In the genomic region with DNA sequence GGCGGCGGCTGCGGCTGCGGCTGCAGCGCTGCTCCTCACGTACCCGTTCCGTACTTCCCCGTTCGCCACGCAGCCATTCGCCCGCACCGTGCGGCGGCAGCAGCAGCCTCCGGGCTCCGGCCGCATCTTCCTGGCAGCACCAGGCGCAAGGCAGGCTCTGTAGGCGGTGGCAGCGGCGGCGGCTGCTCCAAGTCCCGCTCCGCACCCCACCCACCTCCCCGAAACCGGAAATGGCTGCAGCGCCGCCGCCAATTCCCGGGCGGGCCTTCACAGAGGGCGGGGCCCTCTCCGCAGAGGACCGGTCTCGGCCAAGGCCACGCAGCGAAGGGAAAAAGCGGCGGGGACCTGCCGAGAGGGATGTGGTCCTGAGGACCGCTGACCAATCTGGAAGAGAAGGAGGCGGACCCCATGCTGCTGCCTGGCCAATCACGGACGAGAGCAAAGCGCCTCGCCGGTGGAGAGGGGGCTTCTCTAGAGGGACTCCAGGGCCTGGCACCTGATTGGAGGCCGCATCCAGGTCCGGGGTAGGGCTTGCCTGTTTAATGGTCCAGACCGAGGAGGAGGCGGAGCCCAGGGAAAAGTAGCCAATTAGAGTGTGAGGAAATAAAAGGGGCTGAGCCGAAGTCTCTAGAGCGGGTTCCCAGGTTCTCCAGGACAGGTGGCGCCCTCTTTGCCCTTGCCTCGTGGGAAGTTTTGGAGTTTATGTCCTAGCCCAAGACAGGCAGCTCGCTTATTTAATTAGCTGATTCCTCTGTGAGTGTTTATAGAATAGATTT, we compare ENCODE assay signal across 8 cellular contexts. TPM values are rescaled to one million over a fixed set of nuclear protein-coding genes. Genes with fewer than 3 reads are reported as not detected.
DNase-seq lines count a peak whose midpoint lies in the region; ATAC-seq lines count a peak whose summit lies in the region.

A gene with protein sequence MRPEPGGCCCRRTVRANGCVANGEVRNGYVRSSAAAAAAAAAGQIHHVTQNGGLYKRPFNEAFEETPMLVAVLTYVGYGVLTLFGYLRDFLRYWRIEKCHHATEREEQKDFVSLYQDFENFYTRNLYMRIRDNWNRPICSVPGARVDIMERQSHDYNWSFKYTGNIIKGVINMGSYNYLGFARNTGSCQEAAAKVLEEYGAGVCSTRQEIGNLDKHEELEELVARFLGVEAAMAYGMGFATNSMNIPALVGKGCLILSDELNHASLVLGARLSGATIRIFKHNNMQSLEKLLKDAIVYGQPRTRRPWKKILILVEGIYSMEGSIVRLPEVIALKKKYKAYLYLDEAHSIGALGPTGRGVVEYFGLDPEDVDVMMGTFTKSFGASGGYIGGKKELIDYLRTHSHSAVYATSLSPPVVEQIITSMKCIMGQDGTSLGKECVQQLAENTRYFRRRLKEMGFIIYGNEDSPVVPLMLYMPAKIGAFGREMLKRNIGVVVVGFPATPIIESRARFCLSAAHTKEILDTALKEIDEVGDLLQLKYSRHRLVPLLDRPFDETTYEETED (minus strand): TSS at position 184 of the 776 bp plus-strand sequence. CDS start 58 bp downstream, at position 126.

- ATAC-seq in GM21360 (IDR thresholded peaks at IDR 0.05; ENCODE audit: unreplicated experiment) = peak; percentile 95

- H3K36me3 ChIP-seq in effector memory CD4-positive, alpha-beta T cell (ENCODE audit: control insufficient read depth, insufficient read depth, low read length) = no peaks in the 10 kb centered on the region

- POLR2A ChIA-PET in activated CD8-positive, alpha-beta memory T cell treated with anti-CD3 and anti-CD28 coated beads for 36 hours (lab: Charles Lee) = interaction anchor here (0.6 kb wide), 1 partner anchor 588 kb away, joined by 3 read pairs; no protein-coding TSS in a partner anchor

- H3K4me1 ChIP-seq in effector memory CD4-positive, alpha-beta T cell (ENCODE audit: control insufficient read depth, insufficient read depth, low read length, poor library complexity, severe bottlenecking) = peaks cover 15% of the 10 kb centered on the region

- H3K4me3 ChIP-seq in effector memory CD4-positive, alpha-beta T cell (ENCODE audit: insufficient read depth, low read depth, low read length, poor library complexity, severe bottlenecking) = peak within 1 kb of the TSS; percentile 75

- H3K9me3 ChIP-seq in effector memory CD4-positive, alpha-beta T cell (ENCODE audit: control insufficient read depth, low read length) = no peaks in the 10 kb centered on the region

- no peaks in the 10 kb centered on the region for H3K27me3 ChIP-seq in effector memory CD4-positive, alpha-beta T cell (replicated peaks; ENCODE audit: control insufficient read depth, insufficient read depth, low read length, poor library complexity, severe bottlenecking)

- H3K27ac ChIP-seq in effector memory CD4-positive, alpha-beta T cell (ENCODE audit: insufficient read depth, low read length, poor library complexity, severe bottlenecking) = peak within 1 kb of the TSS; percentile 53

- CTCF ChIA-PET in activated CD8-positive, alpha-beta memory T cell treated with anti-CD3 and anti-CD28 coated beads for 36 hours (lab: Charles Lee) = no interaction called here

- DNase-seq in COR-L47 (lab: John Stamatoyannopoulos, UW) (peak; percentile 99), HT1080 (ENCODE audit: low read depth) (peak; percentile 100), NOMO-1 (lab: John Stamatoyannopoulos, UW; ENCODE audit: unreplicated experiment in 2 of 2) (peak; percentile 98 to 99), lung microvascular endothelial cell (ENCODE audit: low read depth in 2 of 2) (peak; percentile 100)
- DNase-seq in effector memory CD4-positive, alpha-beta T cell = peak; percentile 95 to 98 (median 98)
- peak; percentile 91 to 97 (median 93) for DNase-seq in stimulated activated CD4-positive, alpha-beta T cell treated with anti-CD3 and anti-CD28 coated beads, TNF-alpha, amount 100 ng/mL, for 48 hours (ENCODE audit: low read depth in 3 of 3)

RNA-seq across cellular contexts. Expression of the gene that starts here (rescaled TPM):
- total RNA-seq in HT1080 (2014; rRNA removed; shearing (Covaris generic)) = 15.7 and 17.9 TPM in 2 replicates
- 15.2 and 20.8 TPM in 2 replicates for polyA plus RNA-seq in HT1080 (2015; cell fraction: cytosol; rRNA removed)
- 17.9 and 26.7 TPM in 2 replicates for polyA plus RNA-seq in HT1080 (2015; cell fraction: nucleus; rRNA removed)
- 10 to 100 TPM; 23.4 to 28.7 TPM for total RNA-seq in activated CD8-positive, alpha-beta memory T cell treated with anti-CD3 and anti-CD28 coated beads for 36 hours
- 42.3 and 62.3 TPM in 2 replicates for total RNA-seq in lung microvascular endothelial cell

Comparison
In these comparisons a context has a peak if more than half of its experiments do, and no peak if none do; other contexts are left out.
1. Peak in every context shown above with its lines: DNase-seq, ATAC-seq, H3K4me3 ChIP-seq and H3K27ac ChIP-seq.